In genomic region chr9:92716557-92716956, GRCh38 we compare ENCODE assay signal across 1 cellular context.
TF ChIP-seq lines count a peak whose summit lies in the region.

No MANE protein-coding gene starts in this region.

TF ChIP-seq in K562, 482 proteins besides CTCF, POLR2A, EP300 and RAD21 (continued from another document):
- TF ChIP-seq AFF4 (CRISPR knock-in tag; IDR thresholded peaks at IDR 0.05) (no peak), ZBTB7A (IDR thresholded peaks at IDR 0.05; ENCODE audit: borderline replicate concordance, control insufficient read depth, low read depth, low read length) (peak; percentile 81), VEZF1 (CRISPR knock-in tag; IDR thresholded peaks at IDR 0.05) (0 out of 2 replicates have a peak, but pooled peaks have one; percentile 5), ZNF778 (CRISPR knock-in tag; IDR thresholded peaks at IDR 0.05) (no peak), SMC3 (conservative IDR thresholded peaks at IDR 0.05; ENCODE audit: insufficient read depth, low read depth, low read length) (peak; percentile 68), ZNF445 (CRISPR knock-in tag; IDR thresholded peaks at IDR 0.05; ENCODE audit: low read depth) (no peak), HMG20A (CRISPR knock-in tag; conservative IDR thresholded peaks at IDR 0.05) (no peak), RBM39 (optimal IDR thresholded peaks at IDR 0.05; ENCODE audit: low read depth, low read length) (peak; percentile 27), HEY1 (CRISPR knock-in tag; IDR thresholded peaks at IDR 0.05; ENCODE audit: borderline replicate concordance) (no peak), ZFP36 (IDR thresholded peaks at IDR 0.05; ENCODE audit: low read depth, low read length, partially characterized antibody) (no peak), ZBTB11 (CRISPR knock-in tag; IDR thresholded peaks at IDR 0.05) (no peak), PREB (CRISPR knock-in tag; IDR thresholded peaks at IDR 0.05) (no peak), TOE1 (IDR thresholded peaks at IDR 0.05; ENCODE audit: borderline replicate concordance) (no peak), TOE1 (CRISPR knock-in tag; IDR thresholded peaks at IDR 0.05; ENCODE audit: borderline replicate concordance, low read depth) (no peak)
- TF ChIP-seq, protein P1, sequence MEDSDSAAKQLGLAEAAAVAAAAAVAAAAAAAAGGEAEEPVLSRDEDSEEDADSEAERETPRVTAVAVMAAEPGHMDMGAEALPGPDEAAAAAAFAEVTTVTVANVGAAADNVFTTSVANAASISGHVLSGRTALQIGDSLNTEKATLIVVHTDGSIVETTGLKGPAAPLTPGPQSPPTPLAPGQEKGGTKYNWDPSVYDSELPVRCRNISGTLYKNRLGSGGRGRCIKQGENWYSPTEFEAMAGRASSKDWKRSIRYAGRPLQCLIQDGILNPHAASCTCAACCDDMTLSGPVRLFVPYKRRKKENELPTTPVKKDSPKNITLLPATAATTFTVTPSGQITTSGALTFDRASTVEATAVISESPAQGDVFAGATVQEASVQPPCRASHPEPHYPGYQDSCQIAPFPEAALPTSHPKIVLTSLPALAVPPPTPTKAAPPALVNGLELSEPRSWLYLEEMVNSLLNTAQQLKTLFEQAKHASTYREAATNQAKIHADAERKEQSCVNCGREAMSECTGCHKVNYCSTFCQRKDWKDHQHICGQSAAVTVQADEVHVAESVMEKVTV (CRISPR knock-in tag; IDR thresholded peaks at IDR 0.05) = peak; percentile 48; the same call in 1 of the 2 replicates
